8 cellular contexts compared by ENCODE assay signal in genomic region chr1:144992915-144993314, GRCh38.
DNase-seq lines count a peak whose midpoint lies in the region; TF ChIP-seq lines count a peak whose summit lies in the region.
"Not testable (repeated sequence)": the region's sequence is repeated elsewhere in the genome, so short reads cannot be mapped to it uniquely, and the experiment has no call there.

No MANE protein-coding gene starts in this region.

- DNase-seq in AG04450 (ENCODE audit: low read depth, low spot score) (peak; percentile 27), HFF-Myc (ENCODE audit: extremely low read depth, low read depth) (peak; percentile 26), NCI-H226 (peak; percentile 73), astrocyte of the cerebellum (ENCODE audit: low read depth) (peak; percentile 60), epithelial cell of prostate (ENCODE audit: low read depth, low spot score) (peak; percentile 37), glomerular visceral epithelial cell (ENCODE audit: extremely low spot score) (peak; percentile 68), skeletal muscle cell (ENCODE audit: low read depth) (peak; percentile 59)
- DNase-seq in activated CD4-positive, alpha-beta T cell treated with anti-CD3 and anti-CD28 coated beads, Interleukin-2, amount 10 ng/mL, durations not matched to agents 24 days and 14 days = peak; percentile 61

- H3K36me3 Mint-ChIP-seq in activated CD4-positive, alpha-beta T cell treated with anti-CD3 and anti-CD28 coated beads, Interleukin-2, amount 10 ng/mL, durations not matched to agents 24 days and 14 days (ENCODE audit: low read depth) = not testable (repeated sequence)

- H3K27me3 ChIP-seq in AG04450 (ENCODE audit: control insufficient read depth, insufficient read depth, low read length) = not testable (repeated sequence)

- H3K9me3 ChIP-seq in AG04450 (ENCODE audit: control insufficient read depth, insufficient read depth, low read length) = not testable (repeated sequence)

- H3K27ac Mint-ChIP-seq in activated CD4-positive, alpha-beta T cell treated with anti-CD3 and anti-CD28 coated beads, Interleukin-2, amount 10 ng/mL, durations not matched to agents 24 days and 14 days = not testable (repeated sequence)

- CTCF ChIA-PET in AG04450 (lab: Charles Lee) = not testable (repeated sequence)

- intact Hi-C loops in activated CD4-positive, alpha-beta T cell treated with anti-CD3 and anti-CD28 coated beads, Interleukin-2, amount 10 ng/mL, durations not matched to agents 24 days and 14 days (cut with micrococcal nuclease) = not testable (repeated sequence)

- not testable (repeated sequence) for H3K9me3 Mint-ChIP-seq in activated CD4-positive, alpha-beta T cell treated with anti-CD3 and anti-CD28 coated beads, Interleukin-2, amount 10 ng/mL, durations not matched to agents 24 days and 14 days

- not testable (repeated sequence) for TF ChIP-seq CTCF in AG04450 (IDR thresholded peaks at IDR 0.05; ENCODE audit: low read depth, low read length); HFF-Myc (IDR thresholded peaks at IDR 0.05; ENCODE audit: low read depth, low read length, missing control alignments); astrocyte of the cerebellum (IDR thresholded peaks at IDR 0.05; ENCODE audit: low read depth, low read length, missing control alignments)

- not testable (repeated sequence) for H3K4me1 Mint-ChIP-seq in activated CD4-positive, alpha-beta T cell treated with anti-CD3 and anti-CD28 coated beads, Interleukin-2, amount 10 ng/mL, durations not matched to agents 24 days and 14 days

- in situ Hi-C loops in astrocyte of the cerebellum (cut with HindIII; ENCODE audit: low sequenced_read_pairs) = not testable (repeated sequence)

- not testable (repeated sequence) for H3K4me3 Mint-ChIP-seq in activated CD4-positive, alpha-beta T cell treated with anti-CD3 and anti-CD28 coated beads, Interleukin-2, amount 10 ng/mL, durations not matched to agents 24 days and 14 days

- POLR2A ChIA-PET in AG04450 (lab: Yijun Ruan, JAX) = not testable (repeated sequence)

- not testable (repeated sequence) for H3K27ac ChIP-seq in AG04450 (ENCODE audit: low read depth, low read length); epithelial cell of prostate

- not testable (repeated sequence) for H3K27me3 Mint-ChIP-seq in activated CD4-positive, alpha-beta T cell treated with anti-CD3 and anti-CD28 coated beads, Interleukin-2, amount 10 ng/mL, durations not matched to agents 24 days and 14 days

- not testable (repeated sequence) for H3K4me3 ChIP-seq in AG04450 (ENCODE audit: low read depth, low read length); HFF-Myc (replicated peaks; ENCODE audit: low read depth, low read length); astrocyte of the cerebellum (ENCODE audit: low read depth, low read length); skeletal muscle cell (ENCODE audit: low read depth, low read length)
